ENCODE assay signal across 12 cellular contexts in genomic region chr20:45433316-45433715, GRCh38. TPM values are rescaled to one million over a fixed set of nuclear protein-coding genes. Genes with fewer than 3 reads are reported as not detected.
DNase-seq lines count a peak whose midpoint lies in the region; ATAC-seq and TF ChIP-seq lines count a peak whose summit lies in the region.
"Had no signal": no experiment of that assay in that cellular context is flagged by ENCODE, and none has a peak within 500 bp of the region (broad histone marks: within the 10 kb centered on the region; RNA-seq: fewer than 3 reads in every experiment).

No MANE protein-coding gene starts in this region.

- in situ Hi-C loops in G401 (cut with HindIII; ENCODE audit: low sequenced_read_pairs) = no loop called here

- peaks cover 2% of the 10 kb centered on the region for H3K36me3 Mint-ChIP-seq in T-helper 17 cell (ENCODE audit: low read depth)
- peaks cover 0 to 6% of the 10 kb centered on the region in 2 donors for H3K36me3 Mint-ChIP-seq in activated T-cell treated with anti-CD3 and anti-CD28 coated beads, Interleukin-2, amount 50 U/mL, for 72 hours (ENCODE audit: insufficient read depth in 2 of 2)

- ATAC-seq in T-helper 17 cell (no peak), HG03108 (IDR thresholded peaks at IDR 0.05; ENCODE audit: unreplicated experiment) (no peak), GM21360 (IDR thresholded peaks at IDR 0.05; ENCODE audit: unreplicated experiment) (no peak)
- no peak for ATAC-seq in activated T-cell treated with anti-CD3 and anti-CD28 coated beads, Interleukin-2, amount 50 U/mL, for 72 hours (replicated peaks in 1 of 2)
- ATAC-seq: stimulated activated naive B cell treated with anti-CD40 and anti-IgM and Interleukin-4, amounts not matched to agents 10 μg/mL and 1 μg/mL and 100 μg/mL, for 72 hours had no signal

- H3K9me3 Mint-ChIP-seq in activated T-cell treated with anti-CD3 and anti-CD28 coated beads, Interleukin-2, amount 50 U/mL, for 72 hours = no peaks in the 10 kb centered on the region
- H3K9me3 Mint-ChIP-seq: central memory CD8-positive, alpha-beta T cell; stimulated activated naive B cell treated with anti-CD40 and anti-IgM and Interleukin-4, amounts not matched to agents 10 μg/mL and 1 μg/mL and 100 μg/mL, for 72 hours had no signal

- H3K27ac Mint-ChIP-seq in T-helper 17 cell = peak overlapping the region; percentile 11
- H3K27ac Mint-ChIP-seq in activated T-cell treated with anti-CD3 and anti-CD28 coated beads, Interleukin-2, amount 50 U/mL, for 72 hours = no peak overlapping the region

- peaks cover 8% of the 10 kb centered on the region for H3K4me1 Mint-ChIP-seq in T-helper 17 cell
- peaks cover 15% of the 10 kb centered on the region for H3K4me1 Mint-ChIP-seq in activated T-cell treated with anti-CD3 and anti-CD28 coated beads, Interleukin-2, amount 50 U/mL, for 72 hours (ENCODE audit: low read depth)

- no peak for TF ChIP-seq CTCF in retinal pigment epithelial cell (conservative IDR thresholded peaks at IDR 0.05; ENCODE audit: low read depth, low read length)

- H3K4me3 Mint-ChIP-seq in T-helper 17 cell = no peak overlapping the region
- no peak overlapping the region for H3K4me3 Mint-ChIP-seq in activated T-cell treated with anti-CD3 and anti-CD28 coated beads, Interleukin-2, amount 50 U/mL, for 72 hours
- H3K4me3 Mint-ChIP-seq: central memory CD8-positive, alpha-beta T cell; stimulated activated naive B cell treated with anti-CD40 and anti-IgM and Interleukin-4, amounts not matched to agents 10 μg/mL and 1 μg/mL and 100 μg/mL, for 72 hours had no signal

- no peak overlapping the region for H3K4me3 ChIP-seq in retinal pigment epithelial cell (ENCODE audit: low read length)
- H3K4me3 ChIP-seq: skin epidermis had no signal

- no peaks in the 10 kb centered on the region for H3K9me3 ChIP-seq in T-helper 17 cell (ENCODE audit: control insufficient read depth, low read length, poor library complexity, severe bottlenecking)

- DNase-seq in G401 (ENCODE audit: low spot score) (peak; percentile 32), T-helper 17 cell (no peak), globus pallidus (ENCODE audit: low spot score) (peak; percentile 98), retinal pigment epithelial cell (ENCODE audit: low read depth) (peak; percentile 59), T-helper 2 cell (no peak)
- DNase-seq in activated T-cell treated with anti-CD3 and anti-CD28 coated beads, Interleukin-2, amount 50 U/mL, for 72 hours = no peak
- DNase-seq: activated CD4-positive, alpha-beta T cell treated with anti-CD3 and anti-CD28 coated beads, Interleukin-2, amount 50 U/mL, for 48 hours; stimulated activated naive B cell treated with anti-CD40 and anti-IgM and Interleukin-4, amounts not matched to agents 10 μg/mL and 1 μg/mL and 100 μg/mL, for 72 hours had no signal

- H3K27me3 Mint-ChIP-seq in T-helper 17 cell = no peaks in the 10 kb centered on the region
- no peaks in the 10 kb centered on the region for H3K27me3 Mint-ChIP-seq in activated T-cell treated with anti-CD3 and anti-CD28 coated beads, Interleukin-2, amount 50 U/mL, for 72 hours (ENCODE audit: low read depth)
- H3K27me3 Mint-ChIP-seq: central memory CD8-positive, alpha-beta T cell; stimulated activated naive B cell treated with anti-CD40 and anti-IgM and Interleukin-4, amounts not matched to agents 10 μg/mL and 1 μg/mL and 100 μg/mL, for 72 hours had no signal

RNA-seq across cellular contexts. Expression of gene PIGT, which starts 17.4 kb away (rescaled TPM):
- total RNA-seq in G401 (2014; rRNA removed; shearing (Covaris generic)) = 25.2 and 31.0 TPM in 2 replicates
- total RNA-seq in T-helper 17 cell = 100 to 1,000 TPM; 115 to 136 TPM
- total RNA-seq in activated T-cell treated with anti-CD3 and anti-CD28 coated beads, Interleukin-2, amount 50 U/mL, for 72 hours = 10 to 100 TPM; 60.4 to 63.7 TPM

RNA-seq across cellular contexts. Expression of gene DBNDD2, which starts 25.2 kb away (rescaled TPM):
- 0.86 and 5.7 TPM in 2 replicates for total RNA-seq in G401 (2014; rRNA removed; shearing (Covaris generic))
- total RNA-seq in T-helper 17 cell = 10 to 100 TPM; 10.7 to 10.9 TPM
- total RNA-seq in activated T-cell treated with anti-CD3 and anti-CD28 coated beads, Interleukin-2, amount 50 U/mL, for 72 hours = 10 to 100 TPM; 28.7 to 43.4 TPM

RNA-seq across cellular contexts. Expression of gene WFDC2, which starts 36.2 kb away (rescaled TPM):
- total RNA-seq in G401 (2014; rRNA removed; shearing (Covaris generic)) = not detected in 2 replicates
- total RNA-seq in T-helper 17 cell = under 1 TPM in 1 of 2 donors, not detected in 1; 0.96 TPM
- 1 to 10 TPM; 1.2 to 1.8 TPM for total RNA-seq in activated T-cell treated with anti-CD3 and anti-CD28 coated beads, Interleukin-2, amount 50 U/mL, for 72 hours

RNA-seq across cellular contexts. Expression of gene TP53TG5, which starts 55.2 kb away (rescaled TPM):
- total RNA-seq in G401 (2014; rRNA removed; shearing (Covaris generic)) = not detected in 2 replicates
- total RNA-seq in T-helper 17 cell = not detected
- total RNA-seq in activated T-cell treated with anti-CD3 and anti-CD28 coated beads, Interleukin-2, amount 50 U/mL, for 72 hours = under 1 TPM; 0.67 to 0.83 TPM

Comparison
In these comparisons a context has a peak if more than half of its experiments do, and no peak if none do; other contexts are left out.
1. DNase-seq: peak in G401 (single experiment), globus pallidus (single experiment) and retinal pigment epithelial cell (single experiment); none in T-helper 17 cell (0 of 3), activated T-cell treated with anti-CD3 and anti-CD28 coated beads, Interleukin-2, amount 50 U/mL, for 72 hours (0 of 2) and T-helper 2 cell (0 of 5).